Comparison of ENCODE assay signal across 13 cellular contexts in the genomic region with DNA sequence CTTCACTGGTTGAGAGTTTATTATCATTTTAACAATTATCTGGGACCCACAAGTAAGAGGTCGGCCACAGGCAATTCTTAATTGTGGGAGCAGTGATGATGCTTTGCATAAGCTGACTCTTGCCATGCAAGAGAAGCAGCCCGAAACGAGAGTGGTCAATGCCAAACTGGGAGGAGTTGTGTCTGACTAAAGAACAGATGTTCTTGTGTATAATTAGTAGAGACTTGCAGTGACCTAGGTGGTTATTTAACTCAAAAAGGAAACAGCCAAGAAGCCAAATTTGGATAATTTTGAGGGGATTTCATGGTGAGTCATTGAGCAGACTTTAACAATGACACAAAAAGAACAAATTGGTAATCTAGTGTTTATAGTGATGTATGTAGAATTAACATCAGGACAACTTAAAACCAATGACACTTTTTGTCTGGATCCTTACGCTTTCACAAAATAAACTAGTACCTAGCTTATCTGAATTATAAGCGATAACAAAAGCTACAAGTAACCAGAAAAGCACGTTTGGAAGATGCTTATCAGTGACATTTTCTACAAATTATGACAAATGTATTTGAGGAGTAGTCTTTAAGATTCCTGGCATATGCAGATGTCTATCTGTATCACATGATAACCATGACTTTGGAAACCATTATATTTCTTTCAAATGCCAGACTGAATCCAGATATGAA.
DNase-seq lines count a peak whose midpoint lies in the region; ATAC-seq lines count a peak whose summit lies in the region.
"Had no signal": no experiment of that assay in that cellular context is flagged by ENCODE, and none has a peak within 500 bp of the region (broad histone marks: within the 10 kb centered on the region; RNA-seq: fewer than 3 reads in every experiment).

No MANE protein-coding gene starts in this region.

- H3K9me3 ChIP-seq in T-helper 17 cell (ENCODE audit: control insufficient read depth, low read length, poor library complexity, severe bottlenecking), result no peaks in the 10 kb centered on the region
- H3K9me3 ChIP-seq: A549 had no signal

- H3K4me3 Mint-ChIP-seq in T-helper 17 cell (no peak overlapping the region), immature natural killer cell (no peak overlapping the region)
- H3K4me3 Mint-ChIP-seq: activated naive CD8-positive, alpha-beta T cell treated with anti-CD3 and anti-CD28 coated beads, Interleukin-2, amount 50 U/mL, for 24 hours; endodermal cell had no signal

- peak; percentile 34 for DNase-seq in Caki2 (ENCODE audit: low read depth)
- no peak for DNase-seq in DMS53 treated with DMSO at 0.1 percent for 48 hours (lab: John Stamatoyannopoulos, UW; ENCODE audit: unreplicated experiment)
- no peak for DNase-seq in HPDE6-E6E7 (ENCODE audit: extremely low spot score)
- DNase-seq in T-helper 17 cell, result no peak
- DNase-seq in immature natural killer cell, result no peak
- DNase-seq: activated naive CD8-positive, alpha-beta T cell treated with anti-CD3 and anti-CD28 coated beads, Interleukin-2, amount 50 U/mL, for 24 hours; endodermal cell; NCI-H2081; stimulated activated naive CD4-positive, alpha-beta T cell had no signal

- in situ Hi-C loops in Caki2 (cut with HindIII; ENCODE audit: low pct_unique_long_range_greater_than_20kb, low sequenced_read_pairs), result no loop called here

- H3K36me3 Mint-ChIP-seq in T-helper 17 cell (ENCODE audit: low read depth) (no peaks in the 10 kb centered on the region), immature natural killer cell (no peaks in the 10 kb centered on the region)

- H3K4me1 Mint-ChIP-seq in T-helper 17 cell, result no peaks in the 10 kb centered on the region
- no peaks in the 10 kb centered on the region for H3K4me1 Mint-ChIP-seq in immature natural killer cell
- H3K4me1 Mint-ChIP-seq: activated naive CD8-positive, alpha-beta T cell treated with anti-CD3 and anti-CD28 coated beads, Interleukin-2, amount 50 U/mL, for 24 hours; endodermal cell had no signal

- H3K27me3 Mint-ChIP-seq in T-helper 17 cell (no peaks in the 10 kb centered on the region), immature natural killer cell (ENCODE audit: low read depth in 3 of 3) (peaks cover 0 to 4% (median 0%) of the 10 kb centered on the region in 3 donors)
- H3K27me3 Mint-ChIP-seq: activated naive CD8-positive, alpha-beta T cell treated with anti-CD3 and anti-CD28 coated beads, Interleukin-2, amount 50 U/mL, for 24 hours had no signal

- ATAC-seq in GM19328 (IDR thresholded peaks at IDR 0.05; ENCODE audit: unreplicated experiment), result peak; percentile 89
- ATAC-seq in HG02763 (IDR thresholded peaks at IDR 0.05; ENCODE audit: unreplicated experiment), result peak; percentile 92
- ATAC-seq in HG03520 (IDR thresholded peaks at IDR 0.05; ENCODE audit: unreplicated experiment), result peak; percentile 76
- ATAC-seq in T-helper 17 cell, result no peak
- ATAC-seq: A549; activated naive CD8-positive, alpha-beta T cell treated with anti-CD3 and anti-CD28 coated beads, Interleukin-2, amount 50 U/mL, for 24 hours had no signal

- peaks cover 7 to 53% (median 23%) of the 10 kb centered on the region in 6 donors for H3K9me3 Mint-ChIP-seq in immature natural killer cell
- H3K9me3 Mint-ChIP-seq: endodermal cell had no signal

- H3K27ac Mint-ChIP-seq in T-helper 17 cell, result no peak overlapping the region
- H3K27ac Mint-ChIP-seq in immature natural killer cell, result no peak overlapping the region
- H3K27ac Mint-ChIP-seq: activated naive CD8-positive, alpha-beta T cell treated with anti-CD3 and anti-CD28 coated beads, Interleukin-2, amount 50 U/mL, for 24 hours; endodermal cell had no signal
